In the genomic region with DNA sequence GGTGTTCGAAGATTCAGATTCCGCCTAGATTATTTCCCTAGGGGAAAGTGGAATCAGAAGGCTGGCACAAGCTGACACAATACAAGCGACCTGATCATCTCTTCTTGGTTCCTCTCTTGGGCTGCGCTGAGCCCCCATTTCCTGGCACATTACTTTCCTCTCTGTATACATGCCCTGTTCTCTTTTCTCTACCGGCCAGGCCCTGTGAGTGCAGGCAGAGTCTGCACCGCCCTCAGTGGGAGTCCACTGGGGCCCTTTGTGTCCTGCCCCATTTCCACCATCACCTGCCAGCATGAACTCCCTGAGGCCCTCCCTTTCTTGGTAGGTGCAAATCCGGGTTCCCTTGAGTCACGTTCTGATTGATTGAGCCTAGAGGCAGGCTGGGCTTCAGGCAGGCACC, we compare ENCODE assay signal across 2 cellular contexts.
TF ChIP-seq lines count a peak whose summit lies in the region.

No MANE protein-coding gene starts in this region.

TF ChIP-seq in GM23338, 12 proteins besides CTCF, POLR2A, EP300 and RAD21 (continued from another document):
- TF ChIP-seq, protein P1, sequence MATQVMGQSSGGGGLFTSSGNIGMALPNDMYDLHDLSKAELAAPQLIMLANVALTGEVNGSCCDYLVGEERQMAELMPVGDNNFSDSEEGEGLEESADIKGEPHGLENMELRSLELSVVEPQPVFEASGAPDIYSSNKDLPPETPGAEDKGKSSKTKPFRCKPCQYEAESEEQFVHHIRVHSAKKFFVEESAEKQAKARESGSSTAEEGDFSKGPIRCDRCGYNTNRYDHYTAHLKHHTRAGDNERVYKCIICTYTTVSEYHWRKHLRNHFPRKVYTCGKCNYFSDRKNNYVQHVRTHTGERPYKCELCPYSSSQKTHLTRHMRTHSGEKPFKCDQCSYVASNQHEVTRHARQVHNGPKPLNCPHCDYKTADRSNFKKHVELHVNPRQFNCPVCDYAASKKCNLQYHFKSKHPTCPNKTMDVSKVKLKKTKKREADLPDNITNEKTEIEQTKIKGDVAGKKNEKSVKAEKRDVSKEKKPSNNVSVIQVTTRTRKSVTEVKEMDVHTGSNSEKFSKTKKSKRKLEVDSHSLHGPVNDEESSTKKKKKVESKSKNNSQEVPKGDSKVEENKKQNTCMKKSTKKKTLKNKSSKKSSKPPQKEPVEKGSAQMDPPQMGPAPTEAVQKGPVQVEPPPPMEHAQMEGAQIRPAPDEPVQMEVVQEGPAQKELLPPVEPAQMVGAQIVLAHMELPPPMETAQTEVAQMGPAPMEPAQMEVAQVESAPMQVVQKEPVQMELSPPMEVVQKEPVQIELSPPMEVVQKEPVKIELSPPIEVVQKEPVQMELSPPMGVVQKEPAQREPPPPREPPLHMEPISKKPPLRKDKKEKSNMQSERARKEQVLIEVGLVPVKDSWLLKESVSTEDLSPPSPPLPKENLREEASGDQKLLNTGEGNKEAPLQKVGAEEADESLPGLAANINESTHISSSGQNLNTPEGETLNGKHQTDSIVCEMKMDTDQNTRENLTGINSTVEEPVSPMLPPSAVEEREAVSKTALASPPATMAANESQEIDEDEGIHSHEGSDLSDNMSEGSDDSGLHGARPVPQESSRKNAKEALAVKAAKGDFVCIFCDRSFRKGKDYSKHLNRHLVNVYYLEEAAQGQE (IDR thresholded peaks at IDR 0.05; ENCODE audit: unreplicated experiment) = no peak
- TF ChIP-seq EZH2 (IDR thresholded peaks at IDR 0.05; ENCODE audit: low read depth, unreplicated experiment) (no peak), JUNB (IDR thresholded peaks at IDR 0.05; ENCODE audit: unreplicated experiment) (no peak), POLR2AphosphoS5 (IDR thresholded peaks at IDR 0.05; ENCODE audit: low read depth) (no peak), ZNF331 (CRISPR knock-in tag; IDR thresholded peaks at IDR 0.05; ENCODE audit: low read depth) (no peak), NANOG (IDR thresholded peaks at IDR 0.05; ENCODE audit: borderline replicate concordance) (no peak), STAT1 (IDR thresholded peaks at IDR 0.05; ENCODE audit: unreplicated experiment) (no peak), EZH2phosphoT487 (IDR thresholded peaks at IDR 0.05; ENCODE audit: unreplicated experiment) (no peak)
- TF ChIP-seq, protein P2, sequence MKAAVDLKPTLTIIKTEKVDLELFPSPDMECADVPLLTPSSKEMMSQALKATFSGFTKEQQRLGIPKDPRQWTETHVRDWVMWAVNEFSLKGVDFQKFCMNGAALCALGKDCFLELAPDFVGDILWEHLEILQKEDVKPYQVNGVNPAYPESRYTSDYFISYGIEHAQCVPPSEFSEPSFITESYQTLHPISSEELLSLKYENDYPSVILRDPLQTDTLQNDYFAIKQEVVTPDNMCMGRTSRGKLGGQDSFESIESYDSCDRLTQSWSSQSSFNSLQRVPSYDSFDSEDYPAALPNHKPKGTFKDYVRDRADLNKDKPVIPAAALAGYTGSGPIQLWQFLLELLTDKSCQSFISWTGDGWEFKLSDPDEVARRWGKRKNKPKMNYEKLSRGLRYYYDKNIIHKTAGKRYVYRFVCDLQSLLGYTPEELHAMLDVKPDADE (IDR thresholded peaks at IDR 0.05) = no peak
- TF ChIP-seq, protein P3, sequence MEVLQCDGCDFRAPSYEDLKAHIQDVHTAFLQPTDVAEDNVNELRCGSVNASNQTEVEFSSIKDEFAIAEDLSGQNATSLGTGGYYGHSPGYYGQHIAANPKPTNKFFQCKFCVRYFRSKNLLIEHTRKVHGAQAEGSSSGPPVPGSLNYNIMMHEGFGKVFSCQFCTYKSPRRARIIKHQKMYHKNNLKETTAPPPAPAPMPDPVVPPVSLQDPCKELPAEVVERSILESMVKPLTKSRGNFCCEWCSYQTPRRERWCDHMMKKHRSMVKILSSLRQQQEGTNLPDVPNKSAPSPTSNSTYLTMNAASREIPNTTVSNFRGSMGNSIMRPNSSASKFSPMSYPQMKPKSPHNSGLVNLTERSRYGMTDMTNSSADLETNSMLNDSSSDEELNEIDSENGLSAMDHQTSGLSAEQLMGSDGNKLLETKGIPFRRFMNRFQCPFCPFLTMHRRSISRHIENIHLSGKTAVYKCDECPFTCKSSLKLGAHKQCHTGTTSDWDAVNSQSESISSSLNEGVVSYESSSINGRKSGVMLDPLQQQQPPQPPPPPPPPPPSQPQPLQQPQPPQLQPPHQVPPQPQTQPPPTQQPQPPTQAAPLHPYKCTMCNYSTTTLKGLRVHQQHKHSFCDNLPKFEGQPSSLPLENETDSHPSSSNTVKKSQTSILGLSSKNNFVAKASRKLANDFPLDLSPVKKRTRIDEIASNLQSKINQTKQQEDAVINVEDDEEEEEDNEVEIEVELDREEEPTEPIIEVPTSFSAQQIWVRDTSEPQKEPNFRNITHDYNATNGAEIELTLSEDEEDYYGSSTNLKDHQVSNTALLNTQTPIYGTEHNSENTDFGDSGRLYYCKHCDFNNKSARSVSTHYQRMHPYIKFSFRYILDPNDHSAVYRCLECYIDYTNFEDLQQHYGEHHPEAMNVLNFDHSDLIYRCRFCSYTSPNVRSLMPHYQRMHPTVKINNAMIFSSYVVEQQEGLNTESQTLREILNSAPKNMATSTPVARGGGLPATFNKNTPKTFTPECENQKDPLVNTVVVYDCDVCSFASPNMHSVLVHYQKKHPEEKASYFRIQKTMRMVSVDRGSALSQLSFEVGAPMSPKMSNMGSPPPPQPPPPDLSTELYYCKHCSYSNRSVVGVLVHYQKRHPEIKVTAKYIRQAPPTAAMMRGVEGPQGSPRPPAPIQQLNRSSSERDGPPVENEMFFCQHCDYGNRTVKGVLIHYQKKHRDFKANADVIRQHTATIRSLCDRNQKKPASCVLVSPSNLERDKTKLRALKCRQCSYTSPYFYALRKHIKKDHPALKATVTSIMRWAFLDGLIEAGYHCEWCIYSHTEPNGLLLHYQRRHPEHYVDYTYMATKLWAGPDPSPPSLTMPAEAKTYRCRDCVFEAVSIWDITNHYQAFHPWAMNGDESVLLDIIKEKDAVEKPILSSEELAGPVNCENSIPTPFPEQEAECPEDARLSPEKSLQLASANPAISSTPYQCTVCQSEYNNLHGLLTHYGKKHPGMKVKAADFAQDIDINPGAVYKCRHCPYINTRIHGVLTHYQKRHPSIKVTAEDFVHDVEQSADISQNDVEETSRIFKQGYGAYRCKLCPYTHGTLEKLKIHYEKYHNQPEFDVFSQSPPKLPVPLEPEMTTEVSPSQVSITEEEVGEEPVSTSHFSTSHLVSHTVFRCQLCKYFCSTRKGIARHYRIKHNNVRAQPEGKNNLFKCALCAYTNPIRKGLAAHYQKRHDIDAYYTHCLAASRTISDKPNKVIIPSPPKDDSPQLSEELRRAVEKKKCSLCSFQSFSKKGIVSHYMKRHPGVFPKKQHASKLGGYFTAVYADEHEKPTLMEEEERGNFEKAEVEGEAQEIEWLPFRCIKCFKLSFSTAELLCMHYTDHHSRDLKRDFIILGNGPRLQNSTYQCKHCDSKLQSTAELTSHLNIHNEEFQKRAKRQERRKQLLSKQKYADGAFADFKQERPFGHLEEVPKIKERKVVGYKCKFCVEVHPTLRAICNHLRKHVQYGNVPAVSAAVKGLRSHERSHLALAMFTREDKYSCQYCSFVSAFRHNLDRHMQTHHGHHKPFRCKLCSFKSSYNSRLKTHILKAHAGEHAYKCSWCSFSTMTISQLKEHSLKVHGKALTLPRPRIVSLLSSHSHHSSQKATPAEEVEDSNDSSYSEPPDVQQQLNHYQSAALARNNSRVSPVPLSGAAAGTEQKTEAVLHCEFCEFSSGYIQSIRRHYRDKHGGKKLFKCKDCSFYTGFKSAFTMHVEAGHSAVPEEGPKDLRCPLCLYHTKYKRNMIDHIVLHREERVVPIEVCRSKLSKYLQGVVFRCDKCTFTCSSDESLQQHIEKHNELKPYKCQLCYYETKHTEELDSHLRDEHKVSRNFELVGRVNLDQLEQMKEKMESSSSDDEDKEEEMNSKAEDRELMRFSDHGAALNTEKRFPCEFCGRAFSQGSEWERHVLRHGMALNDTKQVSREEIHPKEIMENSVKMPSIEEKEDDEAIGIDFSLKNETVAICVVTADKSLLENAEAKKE (CRISPR knock-in tag; IDR thresholded peaks at IDR 0.05) = no peak

TF ChIP-seq in WTC11, 78 proteins besides CTCF, POLR2A, EP300 and RAD21 (continued from another document):
- TF ChIP-seq, protein P4, sequence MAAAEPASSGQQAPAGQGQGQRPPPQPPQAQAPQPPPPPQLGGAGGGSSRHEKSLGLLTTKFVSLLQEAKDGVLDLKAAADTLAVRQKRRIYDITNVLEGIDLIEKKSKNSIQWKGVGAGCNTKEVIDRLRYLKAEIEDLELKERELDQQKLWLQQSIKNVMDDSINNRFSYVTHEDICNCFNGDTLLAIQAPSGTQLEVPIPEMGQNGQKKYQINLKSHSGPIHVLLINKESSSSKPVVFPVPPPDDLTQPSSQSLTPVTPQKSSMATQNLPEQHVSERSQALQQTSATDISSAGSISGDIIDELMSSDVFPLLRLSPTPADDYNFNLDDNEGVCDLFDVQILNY (CRISPR knock-in tag; IDR thresholded peaks at IDR 0.05) = no peak
- TF ChIP-seq, protein P5, sequence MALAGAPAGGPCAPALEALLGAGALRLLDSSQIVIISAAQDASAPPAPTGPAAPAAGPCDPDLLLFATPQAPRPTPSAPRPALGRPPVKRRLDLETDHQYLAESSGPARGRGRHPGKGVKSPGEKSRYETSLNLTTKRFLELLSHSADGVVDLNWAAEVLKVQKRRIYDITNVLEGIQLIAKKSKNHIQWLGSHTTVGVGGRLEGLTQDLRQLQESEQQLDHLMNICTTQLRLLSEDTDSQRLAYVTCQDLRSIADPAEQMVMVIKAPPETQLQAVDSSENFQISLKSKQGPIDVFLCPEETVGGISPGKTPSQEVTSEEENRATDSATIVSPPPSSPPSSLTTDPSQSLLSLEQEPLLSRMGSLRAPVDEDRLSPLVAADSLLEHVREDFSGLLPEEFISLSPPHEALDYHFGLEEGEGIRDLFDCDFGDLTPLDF (CRISPR knock-in tag; IDR thresholded peaks at IDR 0.05) = no peak
- TF ChIP-seq, protein P6, sequence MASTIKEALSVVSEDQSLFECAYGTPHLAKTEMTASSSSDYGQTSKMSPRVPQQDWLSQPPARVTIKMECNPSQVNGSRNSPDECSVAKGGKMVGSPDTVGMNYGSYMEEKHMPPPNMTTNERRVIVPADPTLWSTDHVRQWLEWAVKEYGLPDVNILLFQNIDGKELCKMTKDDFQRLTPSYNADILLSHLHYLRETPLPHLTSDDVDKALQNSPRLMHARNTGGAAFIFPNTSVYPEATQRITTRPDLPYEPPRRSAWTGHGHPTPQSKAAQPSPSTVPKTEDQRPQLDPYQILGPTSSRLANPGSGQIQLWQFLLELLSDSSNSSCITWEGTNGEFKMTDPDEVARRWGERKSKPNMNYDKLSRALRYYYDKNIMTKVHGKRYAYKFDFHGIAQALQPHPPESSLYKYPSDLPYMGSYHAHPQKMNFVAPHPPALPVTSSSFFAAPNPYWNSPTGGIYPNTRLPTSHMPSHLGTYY (CRISPR knock-in tag; IDR thresholded peaks at IDR 0.05) = no peak
- TF ChIP-seq ZNF396 (CRISPR knock-in tag; IDR thresholded peaks at IDR 0.05; ENCODE audit: borderline replicate concordance) (no peak), ZNF416 (CRISPR knock-in tag; IDR thresholded peaks at IDR 0.05) (no peak), NFATC4 (CRISPR knock-in tag; IDR thresholded peaks at IDR 0.05) (no peak), OVOL2 (CRISPR knock-in tag; IDR thresholded peaks at IDR 0.05; ENCODE audit: borderline replicate concordance) (no peak), SOX15 (CRISPR knock-in tag; IDR thresholded peaks at IDR 0.05) (no peak)
- TF ChIP-seq, protein P7, sequence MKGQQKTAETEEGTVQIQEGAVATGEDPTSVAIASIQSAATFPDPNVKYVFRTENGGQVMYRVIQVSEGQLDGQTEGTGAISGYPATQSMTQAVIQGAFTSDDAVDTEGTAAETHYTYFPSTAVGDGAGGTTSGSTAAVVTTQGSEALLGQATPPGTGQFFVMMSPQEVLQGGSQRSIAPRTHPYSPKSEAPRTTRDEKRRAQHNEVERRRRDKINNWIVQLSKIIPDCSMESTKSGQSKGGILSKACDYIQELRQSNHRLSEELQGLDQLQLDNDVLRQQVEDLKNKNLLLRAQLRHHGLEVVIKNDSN (CRISPR knock-in tag; IDR thresholded peaks at IDR 0.05) = no peak
- TF ChIP-seq, protein P8, sequence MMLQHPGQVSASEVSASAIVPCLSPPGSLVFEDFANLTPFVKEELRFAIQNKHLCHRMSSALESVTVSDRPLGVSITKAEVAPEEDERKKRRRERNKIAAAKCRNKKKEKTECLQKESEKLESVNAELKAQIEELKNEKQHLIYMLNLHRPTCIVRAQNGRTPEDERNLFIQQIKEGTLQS (CRISPR knock-in tag; conservative IDR thresholded peaks at IDR 0.05) = no peak
